In the genomic region with DNA sequence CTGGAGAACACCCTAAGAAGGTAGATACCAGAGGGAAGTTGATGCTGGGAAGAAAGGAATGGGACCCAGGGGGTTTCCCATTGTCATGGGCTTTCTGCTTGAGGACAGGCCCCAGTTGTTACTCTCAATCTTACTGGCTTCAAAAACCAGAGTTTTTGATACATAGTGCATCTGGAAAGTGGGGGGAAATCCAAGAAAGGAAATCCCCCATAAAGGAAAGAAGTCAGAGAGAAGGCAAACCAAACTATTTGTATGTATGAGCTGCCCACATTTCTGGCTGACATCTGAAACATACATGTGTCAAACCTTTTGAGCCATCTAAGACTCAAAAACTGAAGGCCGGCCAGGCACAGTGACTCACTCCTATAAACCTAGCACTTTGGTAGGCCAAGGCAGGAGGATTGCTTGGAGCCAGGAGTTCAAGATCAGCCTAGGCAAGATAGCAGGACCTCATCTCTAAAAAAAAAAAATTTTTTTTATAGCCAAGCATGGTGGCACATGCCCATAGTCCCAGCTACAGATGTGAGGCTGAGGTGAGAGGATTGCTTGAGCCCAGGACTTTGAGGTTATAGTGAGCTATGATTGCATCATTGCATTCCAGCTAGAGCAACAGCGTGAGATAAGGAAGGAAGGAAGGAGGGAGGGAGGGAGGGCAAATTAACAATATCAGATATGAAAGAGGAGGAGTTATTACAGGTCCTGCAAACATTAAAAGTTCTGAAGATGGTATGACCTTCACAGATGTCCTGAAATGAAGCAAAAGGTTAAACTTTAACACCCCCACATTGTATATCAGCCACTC, we compare ENCODE assay signal across 1 cellular context.
TF ChIP-seq lines count a peak whose summit lies in the region.

No MANE protein-coding gene starts in this region.

TF ChIP-seq in K562, 482 proteins besides CTCF, POLR2A, EP300 and RAD21 (continued from another document and continues in another):
- TF ChIP-seq, protein P1, sequence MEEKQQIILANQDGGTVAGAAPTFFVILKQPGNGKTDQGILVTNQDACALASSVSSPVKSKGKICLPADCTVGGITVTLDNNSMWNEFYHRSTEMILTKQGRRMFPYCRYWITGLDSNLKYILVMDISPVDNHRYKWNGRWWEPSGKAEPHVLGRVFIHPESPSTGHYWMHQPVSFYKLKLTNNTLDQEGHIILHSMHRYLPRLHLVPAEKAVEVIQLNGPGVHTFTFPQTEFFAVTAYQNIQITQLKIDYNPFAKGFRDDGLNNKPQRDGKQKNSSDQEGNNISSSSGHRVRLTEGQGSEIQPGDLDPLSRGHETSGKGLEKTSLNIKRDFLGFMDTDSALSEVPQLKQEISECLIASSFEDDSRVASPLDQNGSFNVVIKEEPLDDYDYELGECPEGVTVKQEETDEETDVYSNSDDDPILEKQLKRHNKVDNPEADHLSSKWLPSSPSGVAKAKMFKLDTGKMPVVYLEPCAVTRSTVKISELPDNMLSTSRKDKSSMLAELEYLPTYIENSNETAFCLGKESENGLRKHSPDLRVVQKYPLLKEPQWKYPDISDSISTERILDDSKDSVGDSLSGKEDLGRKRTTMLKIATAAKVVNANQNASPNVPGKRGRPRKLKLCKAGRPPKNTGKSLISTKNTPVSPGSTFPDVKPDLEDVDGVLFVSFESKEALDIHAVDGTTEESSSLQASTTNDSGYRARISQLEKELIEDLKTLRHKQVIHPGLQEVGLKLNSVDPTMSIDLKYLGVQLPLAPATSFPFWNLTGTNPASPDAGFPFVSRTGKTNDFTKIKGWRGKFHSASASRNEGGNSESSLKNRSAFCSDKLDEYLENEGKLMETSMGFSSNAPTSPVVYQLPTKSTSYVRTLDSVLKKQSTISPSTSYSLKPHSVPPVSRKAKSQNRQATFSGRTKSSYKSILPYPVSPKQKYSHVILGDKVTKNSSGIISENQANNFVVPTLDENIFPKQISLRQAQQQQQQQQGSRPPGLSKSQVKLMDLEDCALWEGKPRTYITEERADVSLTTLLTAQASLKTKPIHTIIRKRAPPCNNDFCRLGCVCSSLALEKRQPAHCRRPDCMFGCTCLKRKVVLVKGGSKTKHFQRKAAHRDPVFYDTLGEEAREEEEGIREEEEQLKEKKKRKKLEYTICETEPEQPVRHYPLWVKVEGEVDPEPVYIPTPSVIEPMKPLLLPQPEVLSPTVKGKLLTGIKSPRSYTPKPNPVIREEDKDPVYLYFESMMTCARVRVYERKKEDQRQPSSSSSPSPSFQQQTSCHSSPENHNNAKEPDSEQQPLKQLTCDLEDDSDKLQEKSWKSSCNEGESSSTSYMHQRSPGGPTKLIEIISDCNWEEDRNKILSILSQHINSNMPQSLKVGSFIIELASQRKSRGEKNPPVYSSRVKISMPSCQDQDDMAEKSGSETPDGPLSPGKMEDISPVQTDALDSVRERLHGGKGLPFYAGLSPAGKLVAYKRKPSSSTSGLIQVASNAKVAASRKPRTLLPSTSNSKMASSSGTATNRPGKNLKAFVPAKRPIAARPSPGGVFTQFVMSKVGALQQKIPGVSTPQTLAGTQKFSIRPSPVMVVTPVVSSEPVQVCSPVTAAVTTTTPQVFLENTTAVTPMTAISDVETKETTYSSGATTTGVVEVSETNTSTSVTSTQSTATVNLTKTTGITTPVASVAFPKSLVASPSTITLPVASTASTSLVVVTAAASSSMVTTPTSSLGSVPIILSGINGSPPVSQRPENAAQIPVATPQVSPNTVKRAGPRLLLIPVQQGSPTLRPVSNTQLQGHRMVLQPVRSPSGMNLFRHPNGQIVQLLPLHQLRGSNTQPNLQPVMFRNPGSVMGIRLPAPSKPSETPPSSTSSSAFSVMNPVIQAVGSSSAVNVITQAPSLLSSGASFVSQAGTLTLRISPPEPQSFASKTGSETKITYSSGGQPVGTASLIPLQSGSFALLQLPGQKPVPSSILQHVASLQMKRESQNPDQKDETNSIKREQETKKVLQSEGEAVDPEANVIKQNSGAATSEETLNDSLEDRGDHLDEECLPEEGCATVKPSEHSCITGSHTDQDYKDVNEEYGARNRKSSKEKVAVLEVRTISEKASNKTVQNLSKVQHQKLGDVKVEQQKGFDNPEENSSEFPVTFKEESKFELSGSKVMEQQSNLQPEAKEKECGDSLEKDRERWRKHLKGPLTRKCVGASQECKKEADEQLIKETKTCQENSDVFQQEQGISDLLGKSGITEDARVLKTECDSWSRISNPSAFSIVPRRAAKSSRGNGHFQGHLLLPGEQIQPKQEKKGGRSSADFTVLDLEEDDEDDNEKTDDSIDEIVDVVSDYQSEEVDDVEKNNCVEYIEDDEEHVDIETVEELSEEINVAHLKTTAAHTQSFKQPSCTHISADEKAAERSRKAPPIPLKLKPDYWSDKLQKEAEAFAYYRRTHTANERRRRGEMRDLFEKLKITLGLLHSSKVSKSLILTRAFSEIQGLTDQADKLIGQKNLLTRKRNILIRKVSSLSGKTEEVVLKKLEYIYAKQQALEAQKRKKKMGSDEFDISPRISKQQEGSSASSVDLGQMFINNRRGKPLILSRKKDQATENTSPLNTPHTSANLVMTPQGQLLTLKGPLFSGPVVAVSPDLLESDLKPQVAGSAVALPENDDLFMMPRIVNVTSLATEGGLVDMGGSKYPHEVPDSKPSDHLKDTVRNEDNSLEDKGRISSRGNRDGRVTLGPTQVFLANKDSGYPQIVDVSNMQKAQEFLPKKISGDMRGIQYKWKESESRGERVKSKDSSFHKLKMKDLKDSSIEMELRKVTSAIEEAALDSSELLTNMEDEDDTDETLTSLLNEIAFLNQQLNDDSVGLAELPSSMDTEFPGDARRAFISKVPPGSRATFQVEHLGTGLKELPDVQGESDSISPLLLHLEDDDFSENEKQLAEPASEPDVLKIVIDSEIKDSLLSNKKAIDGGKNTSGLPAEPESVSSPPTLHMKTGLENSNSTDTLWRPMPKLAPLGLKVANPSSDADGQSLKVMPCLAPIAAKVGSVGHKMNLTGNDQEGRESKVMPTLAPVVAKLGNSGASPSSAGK (IDR thresholded peaks at IDR 0.05) = peak; percentile 90
- TF ChIP-seq KLF1 (tag; IDR thresholded peaks at IDR 0.05) (no peak), SMAD3 (CRISPR knock-in tag; conservative IDR thresholded peaks at IDR 0.05) (no peak), MAFK (IDR thresholded peaks at IDR 0.05; ENCODE audit: low read length) (no peak), HCFC1 (IDR thresholded peaks at IDR 0.05; ENCODE audit: low read depth, low read length) (no peak), SMARCE1 (IDR thresholded peaks at IDR 0.05) (peak; percentile 73), ZKSCAN3 (CRISPR knock-in tag; IDR thresholded peaks at IDR 0.05) (no peak), TEAD4 (IDR thresholded peaks at IDR 0.05; ENCODE audit: low read length) (peak; percentile 89), TEAD4 (CRISPR knock-in tag; IDR thresholded peaks at IDR 0.05; ENCODE audit: borderline replicate concordance) (no peak), GATAD2A (IDR thresholded peaks at IDR 0.05) (0 out of 2 replicates have a peak, but pooled peaks have one; percentile 16), RBM22 (IDR thresholded peaks at IDR 0.05; ENCODE audit: low read depth, low read length, poor library complexity, severe bottlenecking) (no peak), ATF7 (IDR thresholded peaks at IDR 0.05) (peak; percentile 90), TEAD2 (tag; IDR thresholded peaks at IDR 0.05) (peak; percentile 85)
- TF ChIP-seq, protein P2, sequence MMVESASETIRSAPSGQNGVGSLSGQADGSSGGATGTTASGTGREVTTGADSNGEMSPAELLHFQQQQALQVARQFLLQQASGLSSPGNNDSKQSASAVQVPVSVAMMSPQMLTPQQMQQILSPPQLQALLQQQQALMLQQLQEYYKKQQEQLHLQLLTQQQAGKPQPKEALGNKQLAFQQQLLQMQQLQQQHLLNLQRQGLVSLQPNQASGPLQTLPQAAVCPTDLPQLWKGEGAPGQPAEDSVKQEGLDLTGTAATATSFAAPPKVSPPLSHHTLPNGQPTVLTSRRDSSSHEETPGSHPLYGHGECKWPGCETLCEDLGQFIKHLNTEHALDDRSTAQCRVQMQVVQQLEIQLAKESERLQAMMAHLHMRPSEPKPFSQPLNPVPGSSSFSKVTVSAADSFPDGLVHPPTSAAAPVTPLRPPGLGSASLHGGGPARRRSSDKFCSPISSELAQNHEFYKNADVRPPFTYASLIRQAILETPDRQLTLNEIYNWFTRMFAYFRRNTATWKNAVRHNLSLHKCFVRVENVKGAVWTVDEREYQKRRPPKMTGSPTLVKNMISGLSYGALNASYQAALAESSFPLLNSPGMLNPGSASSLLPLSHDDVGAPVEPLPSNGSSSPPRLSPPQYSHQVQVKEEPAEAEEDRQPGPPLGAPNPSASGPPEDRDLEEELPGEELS (CRISPR knock-in tag; IDR thresholded peaks at IDR 0.05; ENCODE audit: borderline replicate concordance) = no peak
- TF ChIP-seq, protein P3, sequence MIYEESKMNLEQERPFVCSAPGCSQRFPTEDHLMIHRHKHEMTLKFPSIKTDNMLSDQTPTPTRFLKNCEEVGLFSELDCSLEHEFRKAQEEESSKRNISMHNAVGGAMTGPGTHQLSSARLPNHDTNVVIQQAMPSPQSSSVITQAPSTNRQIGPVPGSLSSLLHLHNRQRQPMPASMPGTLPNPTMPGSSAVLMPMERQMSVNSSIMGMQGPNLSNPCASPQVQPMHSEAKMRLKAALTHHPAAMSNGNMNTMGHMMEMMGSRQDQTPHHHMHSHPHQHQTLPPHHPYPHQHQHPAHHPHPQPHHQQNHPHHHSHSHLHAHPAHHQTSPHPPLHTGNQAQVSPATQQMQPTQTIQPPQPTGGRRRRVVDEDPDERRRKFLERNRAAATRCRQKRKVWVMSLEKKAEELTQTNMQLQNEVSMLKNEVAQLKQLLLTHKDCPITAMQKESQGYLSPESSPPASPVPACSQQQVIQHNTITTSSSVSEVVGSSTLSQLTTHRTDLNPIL (CRISPR knock-in tag; IDR thresholded peaks at IDR 0.05) = no peak
- TF ChIP-seq, protein P4, sequence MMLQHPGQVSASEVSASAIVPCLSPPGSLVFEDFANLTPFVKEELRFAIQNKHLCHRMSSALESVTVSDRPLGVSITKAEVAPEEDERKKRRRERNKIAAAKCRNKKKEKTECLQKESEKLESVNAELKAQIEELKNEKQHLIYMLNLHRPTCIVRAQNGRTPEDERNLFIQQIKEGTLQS (IDR thresholded peaks at IDR 0.05) = peak; percentile 98
- TF ChIP-seq, protein P4 (CRISPR knock-in tag; conservative IDR thresholded peaks at IDR 0.05) = 0 out of 2 replicates have a peak, but pooled peaks have one; percentile 54
- TF ChIP-seq, protein P5, sequence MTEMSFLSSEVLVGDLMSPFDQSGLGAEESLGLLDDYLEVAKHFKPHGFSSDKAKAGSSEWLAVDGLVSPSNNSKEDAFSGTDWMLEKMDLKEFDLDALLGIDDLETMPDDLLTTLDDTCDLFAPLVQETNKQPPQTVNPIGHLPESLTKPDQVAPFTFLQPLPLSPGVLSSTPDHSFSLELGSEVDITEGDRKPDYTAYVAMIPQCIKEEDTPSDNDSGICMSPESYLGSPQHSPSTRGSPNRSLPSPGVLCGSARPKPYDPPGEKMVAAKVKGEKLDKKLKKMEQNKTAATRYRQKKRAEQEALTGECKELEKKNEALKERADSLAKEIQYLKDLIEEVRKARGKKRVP (CRISPR knock-in tag; IDR thresholded peaks at IDR 0.05) = peak; percentile 93
